In the genomic region with DNA sequence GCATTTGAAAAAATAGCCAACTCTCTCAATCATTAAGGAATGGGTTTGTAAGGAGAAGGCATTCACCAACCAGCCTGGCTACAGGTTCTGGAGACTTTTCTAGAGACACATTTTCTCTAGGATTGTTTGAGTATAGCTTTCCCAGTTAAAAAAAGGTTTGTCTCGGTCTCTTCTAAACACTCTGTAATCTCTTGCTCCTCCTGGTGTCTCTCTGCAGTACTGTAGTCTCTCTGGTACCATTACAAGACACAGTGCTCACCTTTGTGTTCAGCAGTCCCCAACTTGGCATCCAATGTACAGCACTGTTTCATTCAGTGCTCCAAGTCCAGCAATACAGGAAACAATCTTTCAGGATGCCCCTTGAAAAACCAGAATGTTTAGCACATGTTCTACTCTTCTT, we compare ENCODE assay signal across 14 cellular contexts.
DNase-seq lines count a peak whose midpoint lies in the region; FAIRE-seq and TF ChIP-seq lines count a peak whose summit lies in the region.
"Had no signal": no experiment of that assay in that cellular context is flagged by ENCODE, and none has a peak within 500 bp of the region (broad histone marks: within the 10 kb centered on the region; RNA-seq: fewer than 3 reads in every experiment).

No MANE protein-coding gene starts in this region.

- CTCF ChIA-PET in Calu3 (lab: Charles Lee), result interaction anchor here (0.6 to 1.5 kb wide), 3 partner anchors 218 to 335 kb away, joined by 3 to 4 read pairs (median 3); no protein-coding TSS in a partner anchor

- H3K4me1 ChIP-seq in astrocyte (ENCODE audit: insufficient read depth, low read length), result no peaks in the 10 kb centered on the region

- H3K27me3 Mint-ChIP-seq in Calu3 (ENCODE audit: unreplicated experiment), result no peaks in the 10 kb centered on the region
- H3K27me3 Mint-ChIP-seq in astrocyte (ENCODE audit: low read depth, unreplicated experiment), result no peaks in the 10 kb centered on the region

- peak; percentile 18 for TF ChIP-seq CTCF in Calu3 (IDR thresholded peaks at IDR 0.05; ENCODE audit: unreplicated experiment)
- TF ChIP-seq CTCF in astrocyte (IDR thresholded peaks at IDR 0.05; ENCODE audit: insufficient read depth, low read depth, low read length), result peak; percentile 33
- peak; percentile 24 for TF ChIP-seq CTCF in kidney epithelial cell (IDR thresholded peaks at IDR 0.05; ENCODE audit: insufficient read depth, low read length, poor library complexity, severe bottlenecking)

- H3K36me3 Mint-ChIP-seq in Calu3 (ENCODE audit: insufficient read depth, unreplicated experiment) (no peaks in the 10 kb centered on the region), astrocyte (ENCODE audit: low read depth, unreplicated experiment) (no peaks in the 10 kb centered on the region)
- H3K36me3 Mint-ChIP-seq: stimulated activated effector memory CD8-positive, alpha-beta T cell treated with anti-CD3 and anti-CD28 coated beads, Interleukin-12 subunit alpha, Interleukin-12 subunit beta, amount 100 ng/mL, for 72 hours had no signal

- no TSS peak for BruUV-seq in Calu3 (replicated peaks; lab: Mats Ljungman, UMichigan)

- H3K9me3 Mint-ChIP-seq in Calu3 (ENCODE audit: low read depth, unreplicated experiment) (peaks cover 2% of the 10 kb centered on the region), astrocyte (ENCODE audit: unreplicated experiment) (peaks cover 2% of the 10 kb centered on the region)

- DNase-seq in Calu3, result peak; percentile 30
- peak; percentile 23 for DNase-seq in HT-29 (ENCODE audit: low spot score)
- DNase-seq in astrocyte (ENCODE audit: low read depth), result no peak
- DNase-seq in kidney epithelial cell (ENCODE audit: low read depth), result no peak
- no peak for DNase-seq in SW480 (ENCODE audit: low spot score)
- DNase-seq in NCI-H748 (lab: John Stamatoyannopoulos, UW; ENCODE audit: unreplicated experiment), result no peak
- no peak for DNase-seq in dermis blood vessel endothelial cell
- no peak for DNase-seq in islet precursor cell
- DNase-seq: activated T-cell treated with anti-CD3 and anti-CD28 coated beads for 4 hours; central memory CD4-positive, alpha-beta T cell; NCI-H446 treated with DMSO at 0.1 percent for 48 hours; stimulated activated CD4-positive, alpha-beta T cell treated with anti-CD3 and anti-CD28 coated beads, Interleukin-12 subunit alpha, Interleukin-12 subunit beta, amount 100 ng/mL, for 4 hours had no signal

- H4K20me1 ChIP-seq in astrocyte (ENCODE audit: insufficient read depth, low read length), result no peaks in the 10 kb centered on the region

- H3K4me3 ChIP-seq in astrocyte (ENCODE audit: insufficient read depth, low read depth, low read length), result no peak overlapping the region
- no peak overlapping the region for H3K4me3 ChIP-seq in kidney epithelial cell (ENCODE audit: low read depth, low read length)

- intact Hi-C loops in Calu3 (cut with micrococcal nuclease; ENCODE audit: unreplicated experiment), result loop anchor here (5.0 kb wide), 1 partner anchor 704 kb away; no protein-coding TSS in a partner anchor

- H3K4me2 ChIP-seq in astrocyte (ENCODE audit: low read length), result no peak overlapping the region

- H3K27me3 ChIP-seq in astrocyte (ENCODE audit: insufficient read depth, low read length) (no peaks in the 10 kb centered on the region), kidney epithelial cell (ENCODE audit: control insufficient read depth, insufficient read depth, low read length) (no peaks in the 10 kb centered on the region)

- H3K79me2 ChIP-seq in astrocyte (ENCODE audit: insufficient read depth, low read length), result no peaks in the 10 kb centered on the region

- no peaks in the 10 kb centered on the region for H3K4me1 Mint-ChIP-seq in Calu3 (ENCODE audit: low read depth, unreplicated experiment)
- no peaks in the 10 kb centered on the region for H3K4me1 Mint-ChIP-seq in astrocyte (ENCODE audit: low read depth, unreplicated experiment)
- H3K4me1 Mint-ChIP-seq: stimulated activated effector memory CD8-positive, alpha-beta T cell treated with anti-CD3 and anti-CD28 coated beads, Interleukin-12 subunit alpha, Interleukin-12 subunit beta, amount 100 ng/mL, for 72 hours had no signal

- no peak overlapping the region for H2AFZ ChIP-seq in astrocyte (ENCODE audit: low read depth, low read length)

- H3K36me3 ChIP-seq in astrocyte (ENCODE audit: insufficient read depth, low read length) (no peaks in the 10 kb centered on the region), kidney epithelial cell (ENCODE audit: control insufficient read depth, insufficient read depth, low read length) (no peaks in the 10 kb centered on the region)

- H3K27ac ChIP-seq in astrocyte (ENCODE audit: low read depth, low read length), result no peak overlapping the region

- FAIRE-seq in astrocyte (lab: Jason Lieb, UNC), result no peak

- no peak overlapping the region for H3K9ac ChIP-seq in astrocyte (ENCODE audit: low read length)

- peaks cover 3% of the 10 kb centered on the region for H3K9me3 ChIP-seq in astrocyte (ENCODE audit: insufficient read depth, low read depth, low read length)

- H3K4me3 Mint-ChIP-seq in Calu3 (ENCODE audit: low read depth, unreplicated experiment) (no peak overlapping the region), astrocyte (ENCODE audit: unreplicated experiment) (no peak overlapping the region)
- H3K4me3 Mint-ChIP-seq: stimulated activated effector memory CD8-positive, alpha-beta T cell treated with anti-CD3 and anti-CD28 coated beads, Interleukin-12 subunit alpha, Interleukin-12 subunit beta, amount 100 ng/mL, for 72 hours; T-helper 1 cell treated with Interleukin-12 subunit alpha and Interleukin-12 subunit beta and Interleukin-4 antibody, amounts not matched to agents 30 μg/mL and 1 μg/mL, for 36 hours had no signal

- H3K27ac Mint-ChIP-seq in Calu3 (ENCODE audit: unreplicated experiment) (no peak overlapping the region), astrocyte (ENCODE audit: unreplicated experiment) (no peak overlapping the region)
- H3K27ac Mint-ChIP-seq: stimulated activated effector memory CD8-positive, alpha-beta T cell treated with anti-CD3 and anti-CD28 coated beads, Interleukin-12 subunit alpha, Interleukin-12 subunit beta, amount 100 ng/mL, for 72 hours; T-helper 1 cell treated with Interleukin-12 subunit alpha and Interleukin-12 subunit beta and Interleukin-4 antibody, amounts not matched to agents 30 μg/mL and 1 μg/mL, for 36 hours had no signal

Comparison
In these comparisons a context has a peak if more than half of its experiments do, and no peak if none do; other contexts are left out.
1. DNase-seq: peak in Calu3 (single experiment) and HT-29 (single experiment); none in astrocyte (single experiment), kidney epithelial cell (single experiment), SW480 (single experiment), NCI-H748 (single experiment), dermis blood vessel endothelial cell (single experiment) and islet precursor cell (single experiment).
2. Peak in every context shown above with its lines, with median percentiles within 50 percentile points of each other: CTCF ChIP-seq.